Comparison of ENCODE assay signal across 8 cellular contexts in genomic region chr10:132023092-132023811, GRCh38. TPM values are rescaled to one million over a fixed set of nuclear protein-coding genes. Genes with fewer than 3 reads are reported as not detected.
DNase-seq lines count a peak whose midpoint lies in the region; ATAC-seq and TF ChIP-seq lines count a peak whose summit lies in the region.

No MANE protein-coding gene starts in this region.

- H3K9ac ChIP-seq in endocrine pancreas (ENCODE audit: control insufficient read depth, insufficient read depth, low read length), result peak overlapping the region; percentile 61

- TF ChIP-seq CTCF in GM12873 (IDR thresholded peaks at IDR 0.05; ENCODE audit: insufficient read depth, low read depth, low read length, missing control alignments), result peak; percentile 86

- peak; percentile 67 for DNase-seq in NCI-H748 (lab: John Stamatoyannopoulos, UW; ENCODE audit: unreplicated experiment)
- DNase-seq in activated CD8-positive, alpha-beta memory T cell treated with anti-CD3 and anti-CD28 coated beads, Interleukin-2, amount 50 U/mL, for 1 hour (ENCODE audit: extremely low read depth), result peak; percentile 32
- DNase-seq in mesenteric fat pad (ENCODE audit: low spot score), result peak; percentile 94
- DNase-seq in stimulated activated CD8-positive, alpha-beta memory T cell treated with anti-CD3 and anti-CD28 coated beads, Interleukin-12 subunit alpha, Interleukin-12 subunit beta, amount 100 ng/mL, for 4 hours (ENCODE audit: low read depth), result peak; percentile 43
- DNase-seq in OCI-M2 (lab: John Stamatoyannopoulos, UW; ENCODE audit: unreplicated experiment), result no peak

- H3K4me3 ChIP-seq in endocrine pancreas (ENCODE audit: control insufficient read depth, insufficient read depth, low read length), result peak overlapping the region; percentile 66

- H3K36me3 ChIP-seq in endocrine pancreas (ENCODE audit: control insufficient read depth, insufficient read depth, low read length), result no peaks in the 10 kb centered on the region

- no peaks in the 10 kb centered on the region for H3K9me3 ChIP-seq in endocrine pancreas (ENCODE audit: control insufficient read depth, low read length)

- no peaks in the 10 kb centered on the region for H3K4me1 ChIP-seq in endocrine pancreas (ENCODE audit: control insufficient read depth, insufficient read depth, low read length)

- ATAC-seq in HG03025 (IDR thresholded peaks at IDR 0.05; ENCODE audit: low FRiP score, unreplicated experiment), result peak; percentile 57

- no peaks in the 10 kb centered on the region for H3K27me3 ChIP-seq in endocrine pancreas (ENCODE audit: control insufficient read depth, insufficient read depth, low read length)

RNA-seq across cellular contexts. Expression of gene BNIP3, which starts 41.5 kb away (rescaled TPM):
- 63.1 TPM for total RNA-seq in mesenteric fat pad

RNA-seq across cellular contexts. Expression of gene JAKMIP3, which starts 42.5 kb away (rescaled TPM):
- 0.48 TPM for total RNA-seq in mesenteric fat pad
